ENCODE assay signal across 1 cellular context in the genomic region with DNA sequence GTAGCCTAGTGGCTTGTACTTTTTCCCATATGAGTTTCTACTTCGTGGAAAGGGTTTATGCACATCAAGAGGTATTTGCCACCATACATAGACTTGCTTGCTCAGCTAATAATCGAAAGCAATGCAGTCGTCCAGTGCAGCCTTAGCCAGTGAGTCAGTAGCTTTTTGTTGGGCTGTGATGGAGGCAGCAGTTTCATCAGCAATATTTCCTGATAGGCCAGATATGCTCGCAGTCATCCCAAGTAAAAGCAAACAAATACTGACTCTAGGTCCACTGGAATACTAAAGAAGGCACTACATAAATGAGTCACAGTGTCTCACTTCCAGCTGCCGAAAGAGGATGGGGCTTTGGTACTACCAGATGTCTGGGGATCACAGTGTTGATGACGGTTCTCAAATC.
TF ChIP-seq lines count a peak whose summit lies in the region.

No MANE protein-coding gene starts in this region.

TF ChIP-seq in HepG2, 621 proteins besides CTCF, POLR2A, EP300 and RAD21 (continued from another document):
- TF ChIP-seq POLR2G (IDR thresholded peaks at IDR 0.05; ENCODE audit: low read depth, low read length), result peak; percentile 41; the same call in 1 of the 2 replicates
- TF ChIP-seq ZNF292 (CRISPR knock-in tag; IDR thresholded peaks at IDR 0.05; ENCODE audit: borderline replicate concordance, low read depth), result no peak
- TF ChIP-seq, protein P1, sequence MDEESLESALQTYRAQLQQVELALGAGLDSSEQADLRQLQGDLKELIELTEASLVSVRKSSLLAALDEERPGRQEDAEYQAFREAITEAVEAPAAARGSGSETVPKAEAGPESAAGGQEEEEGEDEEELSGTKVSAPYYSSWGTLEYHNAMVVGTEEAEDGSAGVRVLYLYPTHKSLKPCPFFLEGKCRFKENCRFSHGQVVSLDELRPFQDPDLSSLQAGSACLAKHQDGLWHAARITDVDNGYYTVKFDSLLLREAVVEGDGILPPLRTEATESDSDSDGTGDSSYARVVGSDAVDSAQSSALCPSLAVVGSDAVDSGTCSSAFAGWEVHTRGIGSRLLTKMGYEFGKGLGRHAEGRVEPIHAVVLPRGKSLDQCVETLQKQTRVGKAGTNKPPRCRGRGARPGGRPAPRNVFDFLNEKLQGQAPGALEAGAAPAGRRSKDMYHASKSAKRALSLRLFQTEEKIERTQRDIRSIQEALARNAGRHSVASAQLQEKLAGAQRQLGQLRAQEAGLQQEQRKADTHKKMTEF (CRISPR knock-in tag; IDR thresholded peaks at IDR 0.05), result no peak
- TF ChIP-seq ZMAT3 (CRISPR knock-in tag; conservative IDR thresholded peaks at IDR 0.05), result no peak
- TF ChIP-seq ZNF788 (CRISPR knock-in tag; IDR thresholded peaks at IDR 0.05; ENCODE audit: borderline replicate concordance), result no peak
- TF ChIP-seq YEATS4 (CRISPR knock-in tag; IDR thresholded peaks at IDR 0.05; ENCODE audit: borderline replicate concordance), result no peak
- TF ChIP-seq, protein P2, sequence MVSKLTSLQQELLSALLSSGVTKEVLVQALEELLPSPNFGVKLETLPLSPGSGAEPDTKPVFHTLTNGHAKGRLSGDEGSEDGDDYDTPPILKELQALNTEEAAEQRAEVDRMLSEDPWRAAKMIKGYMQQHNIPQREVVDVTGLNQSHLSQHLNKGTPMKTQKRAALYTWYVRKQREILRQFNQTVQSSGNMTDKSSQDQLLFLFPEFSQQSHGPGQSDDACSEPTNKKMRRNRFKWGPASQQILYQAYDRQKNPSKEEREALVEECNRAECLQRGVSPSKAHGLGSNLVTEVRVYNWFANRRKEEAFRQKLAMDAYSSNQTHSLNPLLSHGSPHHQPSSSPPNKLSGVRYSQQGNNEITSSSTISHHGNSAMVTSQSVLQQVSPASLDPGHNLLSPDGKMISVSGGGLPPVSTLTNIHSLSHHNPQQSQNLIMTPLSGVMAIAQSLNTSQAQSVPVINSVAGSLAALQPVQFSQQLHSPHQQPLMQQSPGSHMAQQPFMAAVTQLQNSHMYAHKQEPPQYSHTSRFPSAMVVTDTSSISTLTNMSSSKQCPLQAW (CRISPR knock-in tag; IDR thresholded peaks at IDR 0.05), result no peak
- TF ChIP-seq HOXA3 (CRISPR knock-in tag; IDR thresholded peaks at IDR 0.05), result no peak
- TF ChIP-seq, protein P3, sequence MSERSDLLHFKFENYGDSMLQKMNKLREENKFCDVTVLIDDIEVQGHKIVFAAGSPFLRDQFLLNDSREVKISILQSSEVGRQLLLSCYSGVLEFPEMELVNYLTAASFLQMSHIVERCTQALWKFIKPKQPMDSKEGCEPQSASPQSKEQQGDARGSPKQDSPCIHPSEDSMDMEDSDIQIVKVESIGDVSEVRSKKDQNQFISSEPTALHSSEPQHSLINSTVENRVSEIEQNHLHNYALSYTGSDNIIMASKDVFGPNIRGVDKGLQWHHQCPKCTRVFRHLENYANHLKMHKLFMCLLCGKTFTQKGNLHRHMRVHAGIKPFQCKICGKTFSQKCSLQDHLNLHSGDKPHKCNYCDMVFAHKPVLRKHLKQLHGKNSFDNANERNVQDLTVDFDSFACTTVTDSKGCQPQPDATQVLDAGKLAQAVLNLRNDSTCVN (CRISPR knock-in tag; IDR thresholded peaks at IDR 0.05; ENCODE audit: borderline replicate concordance), result no peak
- TF ChIP-seq THYN1 (CRISPR knock-in tag; IDR thresholded peaks at IDR 0.05; ENCODE audit: borderline replicate concordance, low read depth), result no peak
- no peak for TF ChIP-seq ZNF17 (CRISPR knock-in tag; IDR thresholded peaks at IDR 0.05)
- peak; percentile 72; the same call in 1 of the 2 replicates for TF ChIP-seq AKAP8 (CRISPR knock-in tag; IDR thresholded peaks at IDR 0.05)
- TF ChIP-seq, protein P4, sequence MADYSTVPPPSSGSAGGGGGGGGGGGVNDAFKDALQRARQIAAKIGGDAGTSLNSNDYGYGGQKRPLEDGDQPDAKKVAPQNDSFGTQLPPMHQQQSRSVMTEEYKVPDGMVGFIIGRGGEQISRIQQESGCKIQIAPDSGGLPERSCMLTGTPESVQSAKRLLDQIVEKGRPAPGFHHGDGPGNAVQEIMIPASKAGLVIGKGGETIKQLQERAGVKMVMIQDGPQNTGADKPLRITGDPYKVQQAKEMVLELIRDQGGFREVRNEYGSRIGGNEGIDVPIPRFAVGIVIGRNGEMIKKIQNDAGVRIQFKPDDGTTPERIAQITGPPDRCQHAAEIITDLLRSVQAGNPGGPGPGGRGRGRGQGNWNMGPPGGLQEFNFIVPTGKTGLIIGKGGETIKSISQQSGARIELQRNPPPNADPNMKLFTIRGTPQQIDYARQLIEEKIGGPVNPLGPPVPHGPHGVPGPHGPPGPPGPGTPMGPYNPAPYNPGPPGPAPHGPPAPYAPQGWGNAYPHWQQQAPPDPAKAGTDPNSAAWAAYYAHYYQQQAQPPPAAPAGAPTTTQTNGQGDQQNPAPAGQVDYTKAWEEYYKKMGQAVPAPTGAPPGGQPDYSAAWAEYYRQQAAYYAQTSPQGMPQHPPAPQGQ (CRISPR knock-in tag; IDR thresholded peaks at IDR 0.05; ENCODE audit: borderline replicate concordance), result no peak
- TF ChIP-seq ZFP36L2 (CRISPR knock-in tag; IDR thresholded peaks at IDR 0.05), result no peak
- TF ChIP-seq, protein P5, sequence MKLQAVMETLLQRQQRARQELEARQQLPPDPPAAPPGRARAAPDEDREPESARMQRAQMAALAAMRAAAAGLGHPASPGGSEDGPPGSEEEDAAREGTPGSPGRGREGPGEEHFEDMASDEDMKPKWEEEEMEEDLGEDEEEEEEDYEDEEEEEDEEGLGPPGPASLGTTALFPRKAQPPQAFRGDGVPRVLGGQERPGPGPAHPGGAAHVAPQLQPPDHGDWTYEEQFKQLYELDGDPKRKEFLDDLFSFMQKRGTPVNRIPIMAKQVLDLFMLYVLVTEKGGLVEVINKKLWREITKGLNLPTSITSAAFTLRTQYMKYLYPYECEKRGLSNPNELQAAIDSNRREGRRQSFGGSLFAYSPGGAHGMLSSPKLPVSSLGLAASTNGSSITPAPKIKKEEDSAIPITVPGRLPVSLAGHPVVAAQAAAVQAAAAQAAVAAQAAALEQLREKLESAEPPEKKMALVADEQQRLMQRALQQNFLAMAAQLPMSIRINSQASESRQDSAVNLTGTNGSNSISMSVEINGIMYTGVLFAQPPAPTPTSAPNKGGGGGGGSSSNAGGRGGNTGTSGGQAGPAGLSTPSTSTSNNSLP (IDR thresholded peaks at IDR 0.05; ENCODE audit: low read depth, low read length), result 0 out of 2 replicates have a peak, but pooled peaks have one; percentile 14
- 0 out of 2 replicates have a peak, but pooled peaks have one; percentile 14 for TF ChIP-seq HMG20A (CRISPR knock-in tag; IDR thresholded peaks at IDR 0.05; ENCODE audit: borderline replicate concordance)
- TF ChIP-seq, protein P6, sequence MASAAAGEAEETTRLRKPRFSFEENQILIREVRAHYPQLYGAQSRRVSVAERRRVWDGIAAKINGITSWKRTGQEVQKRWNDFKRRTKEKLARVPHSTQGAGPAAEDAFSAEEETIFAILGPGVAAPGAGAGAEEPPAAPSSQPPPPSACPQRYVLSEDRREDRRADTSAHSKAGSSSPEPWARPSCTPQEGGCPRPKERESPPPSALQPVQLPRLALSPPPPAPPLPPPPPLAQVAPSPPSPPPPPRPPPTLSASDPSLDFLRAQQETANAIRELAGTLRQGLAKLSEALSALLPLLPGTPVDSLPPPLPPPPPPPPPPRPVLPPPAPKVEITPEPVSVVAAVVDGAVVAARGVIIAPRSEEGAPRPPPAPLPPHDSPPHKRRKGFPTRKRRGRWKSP (CRISPR knock-in tag; IDR thresholded peaks at IDR 0.05), result no peak
- TF ChIP-seq, protein P7, sequence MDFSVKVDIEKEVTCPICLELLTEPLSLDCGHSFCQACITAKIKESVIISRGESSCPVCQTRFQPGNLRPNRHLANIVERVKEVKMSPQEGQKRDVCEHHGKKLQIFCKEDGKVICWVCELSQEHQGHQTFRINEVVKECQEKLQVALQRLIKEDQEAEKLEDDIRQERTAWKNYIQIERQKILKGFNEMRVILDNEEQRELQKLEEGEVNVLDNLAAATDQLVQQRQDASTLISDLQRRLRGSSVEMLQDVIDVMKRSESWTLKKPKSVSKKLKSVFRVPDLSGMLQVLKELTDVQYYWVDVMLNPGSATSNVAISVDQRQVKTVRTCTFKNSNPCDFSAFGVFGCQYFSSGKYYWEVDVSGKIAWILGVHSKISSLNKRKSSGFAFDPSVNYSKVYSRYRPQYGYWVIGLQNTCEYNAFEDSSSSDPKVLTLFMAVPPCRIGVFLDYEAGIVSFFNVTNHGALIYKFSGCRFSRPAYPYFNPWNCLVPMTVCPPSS (IDR thresholded peaks at IDR 0.05), result no peak
- no peak for TF ChIP-seq CENPT (CRISPR knock-in tag; IDR thresholded peaks at IDR 0.05; ENCODE audit: low read depth)
- TF ChIP-seq MAFF (IDR thresholded peaks at IDR 0.05; ENCODE audit: low read depth, low read length), result peak; percentile 93
- TF ChIP-seq, protein P8, sequence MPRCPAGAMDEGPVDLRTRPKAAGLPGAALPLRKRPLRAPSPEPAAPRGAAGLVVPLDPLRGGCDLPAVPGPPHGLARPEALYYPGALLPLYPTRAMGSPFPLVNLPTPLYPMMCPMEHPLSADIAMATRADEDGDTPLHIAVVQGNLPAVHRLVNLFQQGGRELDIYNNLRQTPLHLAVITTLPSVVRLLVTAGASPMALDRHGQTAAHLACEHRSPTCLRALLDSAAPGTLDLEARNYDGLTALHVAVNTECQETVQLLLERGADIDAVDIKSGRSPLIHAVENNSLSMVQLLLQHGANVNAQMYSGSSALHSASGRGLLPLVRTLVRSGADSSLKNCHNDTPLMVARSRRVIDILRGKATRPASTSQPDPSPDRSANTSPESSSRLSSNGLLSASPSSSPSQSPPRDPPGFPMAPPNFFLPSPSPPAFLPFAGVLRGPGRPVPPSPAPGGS (CRISPR knock-in tag; IDR thresholded peaks at IDR 0.05), result no peak
- TF ChIP-seq ZFAT (CRISPR knock-in tag; conservative IDR thresholded peaks at IDR 0.05), result no peak
- TF ChIP-seq, protein P9, sequence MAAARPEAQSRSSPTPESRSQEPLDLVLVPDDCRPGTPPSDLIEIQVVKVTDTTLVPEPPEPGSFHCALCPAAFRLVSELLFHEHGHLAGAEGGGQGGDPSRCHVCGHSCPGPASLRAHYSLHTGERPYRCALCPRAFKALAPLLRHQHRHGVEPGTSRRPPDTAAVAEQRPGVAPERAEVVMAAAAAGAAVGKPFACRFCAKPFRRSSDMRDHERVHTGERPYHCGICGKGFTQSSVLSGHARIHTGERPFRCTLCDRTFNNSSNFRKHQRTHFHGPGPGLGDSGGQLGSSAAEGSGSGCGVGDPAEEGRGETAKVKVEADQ (CRISPR knock-in tag; IDR thresholded peaks at IDR 0.05; ENCODE audit: borderline replicate concordance), result no peak
- TF ChIP-seq KAT8 (CRISPR knock-in tag; IDR thresholded peaks at IDR 0.05), result no peak
- TF ChIP-seq GPN1 (CRISPR knock-in tag; IDR thresholded peaks at IDR 0.05; ENCODE audit: borderline replicate concordance), result no peak
- TF ChIP-seq, protein P10, sequence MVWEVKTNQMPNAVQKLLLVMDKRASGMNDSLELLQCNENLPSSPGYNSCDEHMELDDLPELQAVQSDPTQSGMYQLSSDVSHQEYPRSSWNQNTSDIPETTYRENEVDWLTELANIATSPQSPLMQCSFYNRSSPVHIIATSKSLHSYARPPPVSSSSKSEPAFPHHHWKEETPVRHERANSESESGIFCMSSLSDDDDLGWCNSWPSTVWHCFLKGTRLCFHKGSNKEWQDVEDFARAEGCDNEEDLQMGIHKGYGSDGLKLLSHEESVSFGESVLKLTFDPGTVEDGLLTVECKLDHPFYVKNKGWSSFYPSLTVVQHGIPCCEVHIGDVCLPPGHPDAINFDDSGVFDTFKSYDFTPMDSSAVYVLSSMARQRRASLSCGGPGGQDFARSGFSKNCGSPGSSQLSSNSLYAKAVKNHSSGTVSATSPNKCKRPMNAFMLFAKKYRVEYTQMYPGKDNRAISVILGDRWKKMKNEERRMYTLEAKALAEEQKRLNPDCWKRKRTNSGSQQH (CRISPR knock-in tag; IDR thresholded peaks at IDR 0.05; ENCODE audit: low read depth), result no peak
- no peak for TF ChIP-seq NFYC (CRISPR knock-in tag; IDR thresholded peaks at IDR 0.05)
- TF ChIP-seq, protein P11, sequence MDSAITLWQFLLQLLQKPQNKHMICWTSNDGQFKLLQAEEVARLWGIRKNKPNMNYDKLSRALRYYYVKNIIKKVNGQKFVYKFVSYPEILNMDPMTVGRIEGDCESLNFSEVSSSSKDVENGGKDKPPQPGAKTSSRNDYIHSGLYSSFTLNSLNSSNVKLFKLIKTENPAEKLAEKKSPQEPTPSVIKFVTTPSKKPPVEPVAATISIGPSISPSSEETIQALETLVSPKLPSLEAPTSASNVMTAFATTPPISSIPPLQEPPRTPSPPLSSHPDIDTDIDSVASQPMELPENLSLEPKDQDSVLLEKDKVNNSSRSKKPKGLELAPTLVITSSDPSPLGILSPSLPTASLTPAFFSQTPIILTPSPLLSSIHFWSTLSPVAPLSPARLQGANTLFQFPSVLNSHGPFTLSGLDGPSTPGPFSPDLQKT (CRISPR knock-in tag; IDR thresholded peaks at IDR 0.05; ENCODE audit: borderline replicate concordance), result no peak
